19 cellular contexts compared by ENCODE assay signal in genomic region chr2:159095813-159096212, GRCh38.
DNase-seq lines count a peak whose midpoint lies in the region; ATAC-seq and TF ChIP-seq lines count a peak whose summit lies in the region.
"Had no signal": no experiment of that assay in that cellular context is flagged by ENCODE, and none has a peak within 500 bp of the region (broad histone marks: within the 10 kb centered on the region; RNA-seq: fewer than 3 reads in every experiment).

No MANE protein-coding gene starts in this region.

- no peak overlapping the region for H3K4me3 Mint-ChIP-seq in activated CD4-positive, alpha-beta T cell treated with anti-CD3 and anti-CD28 coated beads, Interleukin-2, amount 10 ng/mL, durations not matched to agents 7 days and 5 days
- H3K4me3 Mint-ChIP-seq: H9 had no signal

- no peaks in the 10 kb centered on the region for H4K20me1 ChIP-seq in mammary epithelial cell (ENCODE audit: insufficient read depth, low read length)

- peaks cover 3% of the 10 kb centered on the region; the same call in 1 of the 2 replicates for H3K9me3 ChIP-seq in Panc1 (ENCODE audit: control insufficient read depth, insufficient read depth, low read depth, low read length)
- no peaks in the 10 kb centered on the region for H3K9me3 ChIP-seq in thoracic aorta
- peaks cover 15% of the 10 kb centered on the region for H3K9me3 ChIP-seq in mammary epithelial cell (replicated peaks; ENCODE audit: insufficient read depth, low read length)
- H3K9me3 ChIP-seq: Caco-2 had no signal

- H3K4me1 ChIP-seq in Panc1 (ENCODE audit: control insufficient read depth, insufficient read depth, low read length) (peaks cover 62% of the 10 kb centered on the region), thoracic aorta (ENCODE audit: control insufficient read depth in 1 of 2, low read depth in 2 of 2) (peaks cover 56 to 64% of the 10 kb centered on the region in 2 donors), mammary epithelial cell (ENCODE audit: insufficient read depth, low read length) (peaks cover 48% of the 10 kb centered on the region)

- no peak for TF ChIP-seq CTCF in Panc1 (IDR thresholded peaks at IDR 0.05)
- TF ChIP-seq CTCF in thoracic aorta (IDR thresholded peaks at IDR 0.05), result no peak
- no peak for TF ChIP-seq CTCF in mammary epithelial cell (conservative IDR thresholded peaks at IDR 0.05 in 1 of 2, IDR thresholded peaks at IDR 0.05 in 1 of 2; ENCODE audit: extremely low read depth in 1 of 2, insufficient read depth in 1 of 2, low read depth in 1 of 2, low read length in 2 of 2)

- H3K79me2 ChIP-seq in mammary epithelial cell (ENCODE audit: insufficient read depth, low read length), result peaks cover 84% of the 10 kb centered on the region

- H3K27ac ChIP-seq in Panc1 (ENCODE audit: low read length) (peak overlapping the region; percentile 84; the same call in 1 of the 2 replicates), thoracic aorta (peak overlapping the region; percentile 15 to 19), mammary epithelial cell (ENCODE audit: insufficient read depth, low read depth, low read length) (no peak overlapping the region)

- intact Hi-C loops in Panc1 (cut with micrococcal nuclease; ENCODE audit: unreplicated experiment) (no loop called here), mammary epithelial cell (cut with micrococcal nuclease) (no loop called here)

- dilution Hi-C loops in mammary epithelial cell (cut with HindIII; ENCODE audit: low sequenced_read_pairs), result no loop called here

- POLR2A ChIA-PET in activated CD4-positive, alpha-beta T cell treated with anti-CD3 and anti-CD28 coated beads, Interleukin-2, amount 10 ng/mL, durations not matched to agents 7 days and 5 days (lab: Charles Lee), result no interaction called here
- POLR2A ChIA-PET in Panc1 (lab: Charles Lee), result interaction anchor here (0.7 kb wide), 1 partner anchor 127 kb away, joined by 3 read pairs; the partner anchor contains the start of gene TANC1

- CTCF ChIA-PET in activated CD4-positive, alpha-beta T cell treated with anti-CD3 and anti-CD28 coated beads, Interleukin-2, amount 10 ng/mL, durations not matched to agents 7 days and 5 days (lab: Charles Lee), result no interaction called here
- CTCF ChIA-PET in Panc1 (lab: Charles Lee) (no interaction called here), mammary epithelial cell (lab: Charles Lee; ENCODE audit: low non-redundant PET) (no interaction called here)

- peaks cover 9% of the 10 kb centered on the region for H3K36me3 Mint-ChIP-seq in activated CD4-positive, alpha-beta T cell treated with anti-CD3 and anti-CD28 coated beads, Interleukin-2, amount 10 ng/mL, durations not matched to agents 7 days and 5 days (ENCODE audit: low read depth)

- no peaks in the 10 kb centered on the region; the same call in 1 of the 2 replicates for H3K36me3 ChIP-seq in Panc1 (ENCODE audit: control insufficient read depth, insufficient read depth, low read length)
- no peaks in the 10 kb centered on the region for H3K36me3 ChIP-seq in thoracic aorta
- peaks cover 7% of the 10 kb centered on the region for H3K36me3 ChIP-seq in mammary epithelial cell (ENCODE audit: insufficient read depth, low read length)

- no peak for DNase-seq in activated CD4-positive, alpha-beta T cell treated with anti-CD3 and anti-CD28 coated beads, Interleukin-2, amount 10 ng/mL, durations not matched to agents 7 days and 5 days
- no peak for DNase-seq in activated CD4-positive, alpha-beta T cell treated with anti-CD3 and anti-CD28 coated beads for 48 hours
- DNase-seq in Panc1 (ENCODE audit: low read depth, low spot score), result no peak
- no peak for DNase-seq in thoracic aorta (ENCODE audit: low spot score)
- DNase-seq in DMS53 treated with DMSO at 0.1 percent for 48 hours (lab: John Stamatoyannopoulos, UW; ENCODE audit: unreplicated experiment), result no peak
- no peak for DNase-seq in mammary epithelial cell
- DNase-seq in GM19240 (ENCODE audit: insufficient read length, low spot score), result no peak
- DNase-seq: 8988T, C1 segment of cervical spinal cord, Caco-2, H9, IMR-90, Kasumi-1, MV-4-11, NCI-H1436 treated with DMSO at 0.1 percent for 48 hours, NCI-H2081 treated with DMSO at 0.1 percent for 48 hours, NCI-H2227 treated with DMSO at 0.1 percent for 48 hours, NCI-H526 treated with DMSO at 0.1 percent for 48 hours had no signal

- peak overlapping the region; percentile 9 for H3K27ac Mint-ChIP-seq in activated CD4-positive, alpha-beta T cell treated with anti-CD3 and anti-CD28 coated beads, Interleukin-2, amount 10 ng/mL, durations not matched to agents 7 days and 5 days
- H3K27ac Mint-ChIP-seq: H9 had no signal

- H3K9me3 Mint-ChIP-seq in activated CD4-positive, alpha-beta T cell treated with anti-CD3 and anti-CD28 coated beads, Interleukin-2, amount 10 ng/mL, durations not matched to agents 7 days and 5 days, result peaks cover 13% of the 10 kb centered on the region

- no peak for ATAC-seq in Panc1
- peak; percentile 69 for ATAC-seq in esophagus mucosa
- ATAC-seq in thoracic aorta (ENCODE audit: insufficient number of reproducible peaks, low FRiP score, low read depth), result no peak

- H2AFZ ChIP-seq in mammary epithelial cell (ENCODE audit: low read depth, low read length), result no peak overlapping the region

- 50% methylated on average over 1 of the region's 1 CpG for WGBS in mammary epithelial cell (ENCODE audit: low coverage, missing lambda C conversion rate)

- H3K27me3 ChIP-seq in Panc1 (ENCODE audit: control insufficient read depth, insufficient read depth, low read length), result no peaks in the 10 kb centered on the region
- H3K27me3 ChIP-seq in thoracic aorta (replicated peaks; ENCODE audit: insufficient read depth), result no peaks in the 10 kb centered on the region
- H3K27me3 ChIP-seq in mammary epithelial cell (ENCODE audit: insufficient read depth, low read length), result no peaks in the 10 kb centered on the region

- H3K27me3 Mint-ChIP-seq in activated CD4-positive, alpha-beta T cell treated with anti-CD3 and anti-CD28 coated beads, Interleukin-2, amount 10 ng/mL, durations not matched to agents 7 days and 5 days, result no peaks in the 10 kb centered on the region

- H3K4me3 ChIP-seq in Panc1 (ENCODE audit: low read depth in 2 of 2, low read length in 2 of 2) (no peak overlapping the region), thoracic aorta (no peak overlapping the region), mammary epithelial cell (replicated peaks in 1 of 3; ENCODE audit: insufficient read depth in 1 of 3, low read depth in 2 of 3, low read length in 3 of 3) (no peak overlapping the region)

- peaks cover 52% of the 10 kb centered on the region for H3K4me1 Mint-ChIP-seq in activated CD4-positive, alpha-beta T cell treated with anti-CD3 and anti-CD28 coated beads, Interleukin-2, amount 10 ng/mL, durations not matched to agents 7 days and 5 days

- BruUV-seq in Panc1 (replicated peaks; lab: Mats Ljungman, UMichigan), result no TSS peak
- no TSS peak for BruUV-seq in mammary epithelial cell (replicated peaks; lab: Mats Ljungman, UMichigan)

- no peak overlapping the region for H3K4me2 ChIP-seq in mammary epithelial cell (ENCODE audit: insufficient read depth, low read depth, low read length)

- in situ Hi-C loops in Panc1 (cut with HindIII; ENCODE audit: low pct_unique_long_range_greater_than_20kb, low sequenced_read_pairs), result no loop called here
- in situ Hi-C loops in mammary epithelial cell (cut with MboI; ENCODE audit: low sequenced_read_pairs in 2 of 2), result no loop called here

- no peak overlapping the region for H3K9ac ChIP-seq in mammary epithelial cell (ENCODE audit: insufficient read depth, low read length)
